ENCODE assay signal across 1 cellular context in the genomic region with DNA sequence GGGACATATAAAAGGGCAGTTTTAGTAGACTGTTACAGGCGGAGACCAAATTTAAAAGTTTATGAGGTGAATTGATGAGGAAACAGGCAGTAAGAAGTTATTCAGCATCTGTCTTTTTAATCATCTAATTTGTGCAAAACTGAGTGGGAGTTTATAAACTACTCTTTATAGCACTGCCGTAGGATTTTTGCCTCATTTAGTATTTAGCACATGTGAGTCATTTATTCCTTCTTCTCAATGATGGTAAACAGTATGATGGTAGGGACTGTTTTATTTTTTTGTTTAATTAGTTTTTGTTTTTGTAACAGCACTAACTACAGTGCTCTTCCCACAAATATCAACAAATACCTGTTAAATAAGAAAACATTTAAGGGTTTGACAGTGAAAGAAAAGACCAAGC.
TF ChIP-seq lines count a peak whose summit lies in the region.

No MANE protein-coding gene starts in this region.

TF ChIP-seq in GM12878, 131 proteins besides CTCF, POLR2A, EP300 and RAD21:
- TF ChIP-seq STAT3 (IDR thresholded peaks at IDR 0.05; ENCODE audit: low read depth, low read length) (no peak), BCL11A (IDR thresholded peaks at IDR 0.05; ENCODE audit: low read depth, low read length) (no peak), GATAD2B (conservative IDR thresholded peaks at IDR 0.05; ENCODE audit: low read depth) (no peak)
